ENCODE assay signal across 8 cellular contexts in the genomic region with DNA sequence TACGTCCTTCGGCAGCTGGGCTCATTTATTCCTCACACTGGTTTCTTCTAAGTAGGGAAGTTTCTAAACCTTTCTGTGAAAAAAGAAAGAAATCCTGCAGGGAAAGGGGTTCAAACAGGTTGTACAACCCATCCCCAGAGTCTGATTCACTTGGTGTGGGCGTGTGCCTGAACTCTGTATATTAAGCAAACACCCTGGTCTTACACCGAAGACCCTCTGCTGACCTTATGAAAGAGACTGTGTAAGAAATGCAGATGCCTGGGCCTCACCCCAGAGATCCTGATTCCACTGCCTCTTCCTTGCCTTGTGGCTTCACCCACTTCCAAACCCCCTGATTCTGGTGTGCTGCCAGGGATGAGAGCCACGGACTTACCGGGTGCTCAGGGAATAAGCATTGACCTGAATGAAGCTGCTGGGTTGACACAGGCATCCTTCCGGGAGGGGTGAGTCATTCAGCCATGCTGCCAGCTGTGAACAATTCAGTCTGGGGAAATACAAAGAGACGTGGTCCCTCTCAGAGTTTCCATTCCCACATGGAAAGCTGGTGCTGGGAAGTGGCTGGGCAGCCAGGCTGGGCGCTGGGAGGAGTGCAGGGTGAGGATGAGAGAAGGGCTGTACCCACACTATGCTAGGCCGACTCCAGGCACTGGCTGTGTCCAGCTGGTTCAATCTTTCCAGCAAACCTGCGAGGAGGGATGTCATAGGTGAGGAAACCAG. TPM values are rescaled to one million over a fixed set of nuclear protein-coding genes. Genes with fewer than 3 reads are reported as not detected.
DNase-seq lines count a peak whose midpoint lies in the region; ATAC-seq and TF ChIP-seq lines count a peak whose summit lies in the region.

No MANE protein-coding gene starts in this region.

- H3K79me2 ChIP-seq in mesendoderm (ENCODE audit: control insufficient read depth, insufficient read depth, low read length) = no peaks in the 10 kb centered on the region

- no peak overlapping the region for H2AK5ac ChIP-seq in mesendoderm (ENCODE audit: low read length)

- no peak overlapping the region for H3K23ac ChIP-seq in mesendoderm (ENCODE audit: low read length)

- no peaks in the 10 kb centered on the region for H3K79me1 ChIP-seq in mesendoderm (ENCODE audit: low read length)

- H3K9me3 ChIP-seq in AG04450 (ENCODE audit: control insufficient read depth, insufficient read depth, low read length) = no peaks in the 10 kb centered on the region

- no peak overlapping the region for H2BK120ac ChIP-seq in mesendoderm (ENCODE audit: low read depth, low read length)

- H3K27me3 ChIP-seq in AG04450 (ENCODE audit: control insufficient read depth, insufficient read depth, low read length) (no peaks in the 10 kb centered on the region), mesendoderm (ENCODE audit: insufficient read depth, low read length, poor library complexity) (no peaks in the 10 kb centered on the region)

- H3K4ac ChIP-seq in mesendoderm (ENCODE audit: low read depth, low read length) = no peak overlapping the region

- H3K4me3 ChIP-seq in AG04450 (ENCODE audit: low read depth, low read length) (no peak overlapping the region), mesendoderm (ENCODE audit: low read length) (no peak overlapping the region)

- POLR2A ChIA-PET in AG04450 (lab: Yijun Ruan, JAX) = interaction anchor here (0.6 to 1.0 kb wide), 3 partner anchors 28 to 40 kb away, joined by 3 to 4 read pairs (median 3); no protein-coding TSS in a partner anchor

- peaks cover 7% of the 10 kb centered on the region for H3K4me1 ChIP-seq in mesendoderm (ENCODE audit: control insufficient read depth, low read depth, low read length)

- H3K27ac ChIP-seq in AG04450 (ENCODE audit: low read depth, low read length) (peak overlapping the region; percentile 65), mesendoderm (ENCODE audit: low read depth, low read length) (no peak overlapping the region)

- no peak overlapping the region for H3K9ac ChIP-seq in mesendoderm (ENCODE audit: low read length)

- DNase-seq in AG04450 (ENCODE audit: low read depth, low spot score) (peak; percentile 72), LHCN-M2 (ENCODE audit: low read depth) (peak; percentile 89), dedifferentiated amniotic fluid mesenchymal stem cell (ENCODE audit: extremely low spot score) (peak; percentile 90), mesendoderm (peak; percentile 85), superior temporal gyrus (ENCODE audit: extremely low spot score) (no peak), KBM-7 (no peak)

- H3K4me2 ChIP-seq in mesendoderm (ENCODE audit: low read length) = no peak overlapping the region

- in situ Hi-C loops in KBM-7 (cut with MboI; ENCODE audit: low pct_unique_long_range_greater_than_20kb, low sequenced_read_pairs) = no loop called here

- no peak for TF ChIP-seq CTCF in AG04450 (IDR thresholded peaks at IDR 0.05; ENCODE audit: low read depth, low read length)

- no peaks in the 10 kb centered on the region for H3K36me3 ChIP-seq in mesendoderm (ENCODE audit: control insufficient read depth, insufficient read depth, low read length)

- no peak overlapping the region for H2BK15ac ChIP-seq in mesendoderm (replicated peaks; ENCODE audit: low read depth)

- H3K18ac ChIP-seq in mesendoderm (ENCODE audit: low read length) = no peak overlapping the region

- no peak overlapping the region for H4K5ac ChIP-seq in mesendoderm (ENCODE audit: low read length)

- CTCF ChIA-PET in AG04450 (lab: Charles Lee) = interaction anchor here (0.5 to 1.2 kb wide), 3 partner anchors 11 to 84 kb away, joined by 3 read pairs; no protein-coding TSS in a partner anchor

- ATAC-seq in GM19452 (IDR thresholded peaks at IDR 0.05; ENCODE audit: unreplicated experiment) = no peak
- no peak for ATAC-seq in HG02798 (IDR thresholded peaks at IDR 0.05; ENCODE audit: poor library complexity, unreplicated experiment)

- H2BK5ac ChIP-seq in mesendoderm (ENCODE audit: low read length) = no peak overlapping the region

- H4K8ac ChIP-seq in mesendoderm (ENCODE audit: low read depth, low read length) = no peak overlapping the region

- no CpG with 5 or more reads among the region's 11 CpGs for WGBS in mesendoderm (ENCODE audit: extremely low coverage, insufficient coverage, low lambda C conversion rate)

- H3K56ac ChIP-seq in mesendoderm (ENCODE audit: low read length) = peak overlapping the region; percentile 18

RNA-seq across cellular contexts. Expression of a gene that starts 26.5 kb away (rescaled TPM):
- 641 and 751 TPM in 2 replicates for polyA plus RNA-seq in AG04450 (2011; rRNA removed)
- 1,243 and 1,580 TPM in 2 replicates for polyA minus RNA-seq in AG04450 (2011; rRNA and poly(A)+ RNA removed)
- 292 and 318 TPM in 2 replicates for total RNA-seq in LHCN-M2 (2014; rRNA removed)
- polyA plus RNA-seq in LHCN-M2 (2012) = 584 TPM
- polyA plus RNA-seq in mesendoderm (2013, experiment 1 of 2) = 242 TPM
- 251 TPM for polyA plus RNA-seq in mesendoderm (2013, experiment 2 of 2)

Comparison
In these comparisons a context has a peak if more than half of its experiments do, and no peak if none do; other contexts are left out.
1. DNase-seq: peak in AG04450 (single experiment), LHCN-M2 (single experiment), dedifferentiated amniotic fluid mesenchymal stem cell (single experiment) and mesendoderm (single experiment); none in superior temporal gyrus (single experiment) and KBM-7 (single experiment).